Comparison of ENCODE assay signal across 8 cellular contexts in the genomic region with DNA sequence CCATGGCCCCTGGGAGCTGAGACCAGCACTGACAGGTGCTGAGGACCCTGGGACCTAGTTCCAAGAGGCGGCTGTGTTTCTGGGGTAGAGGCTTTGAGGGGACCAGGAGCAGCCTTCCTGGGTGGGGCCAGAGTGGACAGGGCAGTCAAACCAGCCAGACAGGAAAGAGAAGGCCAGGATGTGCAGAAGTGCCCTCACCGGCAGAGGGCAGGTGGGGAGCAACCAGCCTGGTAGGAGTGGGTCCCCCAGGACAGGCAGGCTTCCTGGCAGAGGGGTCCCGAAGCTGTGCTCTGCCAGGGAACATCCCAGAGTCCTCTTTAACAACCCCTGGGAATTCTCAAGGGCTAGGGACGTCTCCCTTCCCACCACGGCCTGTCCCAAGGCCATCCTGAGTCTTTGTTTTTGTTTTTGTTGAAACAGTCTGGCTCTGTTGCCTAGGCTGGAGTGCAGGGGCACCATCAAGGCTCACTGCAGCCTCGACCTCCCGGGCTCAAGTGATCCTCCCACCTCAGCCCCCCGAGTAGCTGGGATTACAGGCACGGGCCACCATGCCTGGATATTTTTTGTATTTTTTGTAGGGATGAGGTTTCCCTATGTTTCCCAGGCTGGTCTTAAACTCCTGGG. TPM values are rescaled to one million over a fixed set of nuclear protein-coding genes. Genes with fewer than 3 reads are reported as not detected.
DNase-seq lines count a peak whose midpoint lies in the region; ATAC-seq and TF ChIP-seq lines count a peak whose summit lies in the region.
"Had no signal": no experiment of that assay in that cellular context is flagged by ENCODE, and none has a peak within 500 bp of the region (broad histone marks: within the 10 kb centered on the region; RNA-seq: fewer than 3 reads in every experiment).

No MANE protein-coding gene starts in this region.

- H3K79me2 ChIP-seq in DND-41 (ENCODE audit: insufficient read depth, low read length) = no peaks in the 10 kb centered on the region

- in situ Hi-C loops in Panc1 (cut with HindIII; ENCODE audit: low pct_unique_long_range_greater_than_20kb, low sequenced_read_pairs) = no loop called here

- H2AFZ ChIP-seq in DND-41 (ENCODE audit: low read depth, low read length) = no peak overlapping the region

- ATAC-seq in DND-41 (ENCODE audit: insufficient read depth, low read depth) = no peak
- ATAC-seq in Panc1 = peak; percentile 67
- ATAC-seq in left colon = peak; percentile 88

- no peaks in the 10 kb centered on the region for H3K4me1 ChIP-seq in DND-41 (ENCODE audit: insufficient read depth, low read length)
- H3K4me1 ChIP-seq in Panc1 (ENCODE audit: control insufficient read depth, insufficient read depth, low read length) = no peaks in the 10 kb centered on the region

- H3K9ac ChIP-seq in DND-41 (ENCODE audit: low read depth, low read length) = no peak overlapping the region

- TF ChIP-seq CTCF in DND-41 (IDR thresholded peaks at IDR 0.05; ENCODE audit: borderline replicate concordance, extremely low read depth, low read length, poor library complexity, severe bottlenecking) = peak; percentile 10
- no peak for TF ChIP-seq CTCF in Panc1 (IDR thresholded peaks at IDR 0.05)

- POLR2A ChIA-PET in Panc1 (lab: Charles Lee) = no interaction called here

- intact Hi-C loops in Panc1 (cut with micrococcal nuclease; ENCODE audit: unreplicated experiment) = no loop called here
- intact Hi-C loops in left colon (cut with DNase I, micrococcal nuclease) = no loop called here

- DNase-seq in DND-41 (no peak), Panc1 (ENCODE audit: low read depth, low spot score) (no peak), left colon (peak in 1 of 2 donors; percentile 42), NCI-H2227 treated with DMSO at 0.1 percent for 48 hours (lab: John Stamatoyannopoulos, UW) (no peak), NK-92 (lab: John Stamatoyannopoulos, UW; ENCODE audit: unreplicated experiment) (no peak)
- DNase-seq in activated CD4-positive, alpha-beta T cell treated with anti-CD3 and anti-CD28 coated beads for 1 hour = no peak
- DNase-seq: MG63 had no signal

- H3K27ac ChIP-seq in DND-41 (ENCODE audit: low read length) = no peak overlapping the region
- no peak overlapping the region for H3K27ac ChIP-seq in Panc1 (ENCODE audit: low read length)

- no peaks in the 10 kb centered on the region for H4K20me1 ChIP-seq in DND-41 (ENCODE audit: insufficient read depth, low read length)

- no TSS peak for BruUV-seq in Panc1 (replicated peaks; lab: Mats Ljungman, UMichigan)

- H3K9me3 ChIP-seq in DND-41 (ENCODE audit: insufficient read depth, low read length, severe bottlenecking) = no peaks in the 10 kb centered on the region
- H3K9me3 ChIP-seq in Panc1 (ENCODE audit: control insufficient read depth, insufficient read depth, low read depth, low read length) = no peaks in the 10 kb centered on the region
- H3K9me3 ChIP-seq: MG63 had no signal

- CTCF ChIA-PET in Panc1 (lab: Charles Lee) = no interaction called here

- H3K27me3 ChIP-seq in DND-41 (ENCODE audit: insufficient read depth, low read length, poor library complexity) (no peaks in the 10 kb centered on the region), Panc1 (ENCODE audit: control insufficient read depth, insufficient read depth, low read length) (no peaks in the 10 kb centered on the region)
- H3K27me3 ChIP-seq: MG63 had no signal

- H3K4me2 ChIP-seq in DND-41 (ENCODE audit: insufficient read depth, low read length) = no peak overlapping the region

- H3K4me3 ChIP-seq in DND-41 (ENCODE audit: low read depth in 1 of 2, low read length in 2 of 2) = no peak overlapping the region
- H3K4me3 ChIP-seq in Panc1 (ENCODE audit: low read depth in 2 of 2, low read length in 2 of 2) = no peak overlapping the region
- H3K4me3 ChIP-seq: MG63 had no signal

- no peaks in the 10 kb centered on the region for H3K36me3 ChIP-seq in DND-41 (ENCODE audit: insufficient read depth, low read length)
- H3K36me3 ChIP-seq in Panc1 (ENCODE audit: control insufficient read depth, insufficient read depth, low read length) = no peaks in the 10 kb centered on the region
- H3K36me3 ChIP-seq: MG63 had no signal

RNA-seq across cellular contexts. Expression of a gene that starts 3.0 kb away (rescaled TPM):
- 0.13 TPM for total RNA-seq in Panc1 (2021; ENCODE audit: unreplicated experiment)
- polyA plus RNA-seq in Panc1 (2012; ENCODE audit: insufficient read length) = 0.15 TPM
- under 1 TPM in 1 of 2 donors, not detected in 1; 0.11 TPM for total RNA-seq in left colon
- total RNA-seq: G401 had no signal

RNA-seq across cellular contexts. Expression of a gene that starts 20.2 kb away (rescaled TPM):
- total RNA-seq in Panc1 (2021; ENCODE audit: unreplicated experiment) (3.4 TPM), left colon (1 to 10 TPM; 1.2 to 2.1 TPM)
- 4.0 TPM for polyA plus RNA-seq in Panc1 (2012; ENCODE audit: insufficient read length)

RNA-seq across cellular contexts. Expression of a gene that starts 32.8 kb away (rescaled TPM):
- total RNA-seq in Panc1 (2021; ENCODE audit: unreplicated experiment) (13.4 TPM), left colon (10 to 100 TPM; 12.5 to 17.9 TPM)
- polyA plus RNA-seq in Panc1 (2012; ENCODE audit: insufficient read length) = 13.7 TPM

RNA-seq across cellular contexts. Expression of a gene that starts 44.5 kb away (rescaled TPM):
- total RNA-seq in Panc1 (2021; ENCODE audit: unreplicated experiment) (81.8 TPM), left colon (100 to 1,000 TPM; 109 to 170 TPM)
- 166 TPM for polyA plus RNA-seq in Panc1 (2012; ENCODE audit: insufficient read length)

RNA-seq across cellular contexts. Expression of a gene that starts 44.8 kb away (rescaled TPM):
- total RNA-seq in Panc1 (2021; ENCODE audit: unreplicated experiment) (29.0 TPM), left colon (10 to 100 TPM; 11.2 to 14.7 TPM)
- polyA plus RNA-seq in Panc1 (2012; ENCODE audit: insufficient read length) = 36.8 TPM
